37 cellular contexts compared by ENCODE assay signal in genomic region chr11:88972210-88972609, GRCh38.
DNase-seq lines count a peak whose midpoint lies in the region; ATAC-seq, FAIRE-seq and TF ChIP-seq lines count a peak whose summit lies in the region.
"Had no signal": no experiment of that assay in that cellular context is flagged by ENCODE, and none has a peak within 500 bp of the region (broad histone marks: within the 10 kb centered on the region; RNA-seq: fewer than 3 reads in every experiment).

No MANE protein-coding gene starts in this region.

- H3K4me3 Mint-ChIP-seq in WTC11 (no peak overlapping the region), type B pancreatic cell (no peak overlapping the region)
- H3K4me3 Mint-ChIP-seq: B cell; CD14-positive monocyte; CD4-positive, alpha-beta memory T cell; CD4-positive, alpha-beta T cell; CD4-positive, CD25-positive, alpha-beta regulatory T cell; CD8-positive, alpha-beta memory T cell; CD8-positive, alpha-beta T cell had no signal

- BruUV-seq in HepG2 (replicated peaks; lab: Mats Ljungman, UMichigan) (no TSS peak), K562 (replicated peaks; lab: Mats Ljungman, UMichigan) (no TSS peak)

- H3K27me3 ChIP-seq in HepG2 (ENCODE audit: control insufficient read depth in 1 of 2, insufficient read depth in 2 of 2, low read length in 2 of 2) (no peaks in the 10 kb centered on the region), right lobe of liver (no peaks in the 10 kb centered on the region), K562 (ENCODE audit: control insufficient read depth in 2 of 2, insufficient read depth in 2 of 2, low read length in 2 of 2) (no peaks in the 10 kb centered on the region)
- H3K27me3 ChIP-seq: BE2C; BLaER1; BLaER1 treated with 17β-estradiol and CSF1 and Interleukin-3, amounts not matched to agents 10 nM and 100 nM had no signal

- H3K9me3 ChIP-seq in HepG2 (ENCODE audit: low read length) (no peaks in the 10 kb centered on the region), right lobe of liver (no peaks in the 10 kb centered on the region), HEK293 (ENCODE audit: control insufficient read depth, insufficient read depth, low read depth, low read length) (no peaks in the 10 kb centered on the region), K562 (replicated peaks; ENCODE audit: control insufficient read depth, insufficient read depth, low read depth, low read length) (no peaks in the 10 kb centered on the region)
- H3K9me3 ChIP-seq: A549; BE2C; BLaER1; BLaER1 treated with 17β-estradiol and CSF1 and Interleukin-3, amounts not matched to agents 10 nM and 100 nM; Caco-2 had no signal

- H3K4me3 ChIP-seq in HepG2 (replicated peaks in 1 of 3; ENCODE audit: insufficient read depth in 1 of 3, low read depth in 2 of 3, low read length in 3 of 3) (no peak overlapping the region), right lobe of liver (no peak overlapping the region), HEK293 (ENCODE audit: low read depth, low read length) (no peak overlapping the region), K562 (no peak overlapping the region)
- H3K4me3 ChIP-seq: A549; BLaER1; BLaER1 treated with 17β-estradiol and CSF1 and Interleukin-3, amounts not matched to agents 10 nM and 100 nM had no signal

- peaks cover 14% of the 10 kb centered on the region for H3K36me3 Mint-ChIP-seq in WTC11
- no peaks in the 10 kb centered on the region for H3K36me3 Mint-ChIP-seq in type B pancreatic cell
- H3K36me3 Mint-ChIP-seq: CD14-positive monocyte; CD4-positive, alpha-beta memory T cell; CD4-positive, CD25-positive, alpha-beta regulatory T cell; CD8-positive, alpha-beta memory T cell; CD8-positive, alpha-beta T cell had no signal

- no peak overlapping the region for H3K27ac ChIP-seq in HepG2 (ENCODE audit: extremely low read length, insufficient read depth, low read length)
- no peak overlapping the region for H3K27ac ChIP-seq in right lobe of liver
- no peak overlapping the region for H3K27ac ChIP-seq in HEK293 (ENCODE audit: extremely low read depth, low read depth, low read length)
- H3K27ac ChIP-seq in K562 (ENCODE audit: extremely low read depth, low read depth, low read length): no peak overlapping the region
- H3K27ac ChIP-seq: 22Rv1; A549; BLaER1; BLaER1 treated with 17β-estradiol and CSF1 and Interleukin-3, amounts not matched to agents 10 nM and 100 nM; C4-2B had no signal

- no peak overlapping the region for H3K27ac Mint-ChIP-seq in WTC11
- no peak overlapping the region for H3K27ac Mint-ChIP-seq in type B pancreatic cell
- H3K27ac Mint-ChIP-seq: B cell; CD14-positive monocyte; CD4-positive, alpha-beta T cell; CD4-positive, CD25-positive, alpha-beta regulatory T cell; CD8-positive, alpha-beta memory T cell; CD8-positive, alpha-beta T cell had no signal

- in situ Hi-C loops in HepG2 (cut with HindIII; ENCODE audit: extremely low pct_ligation_motif_present, low pct_unique_long_range_greater_than_20kb): no loop called here
- in situ Hi-C loops in K562 (cut with MboI): no loop called here

- no peak overlapping the region for H3K4me2 ChIP-seq in HepG2 (ENCODE audit: low read depth, low read length)
- no peak overlapping the region for H3K4me2 ChIP-seq in K562 (ENCODE audit: insufficient read depth, low read length)
- H3K4me2 ChIP-seq: A549; BLaER1; BLaER1 treated with 17β-estradiol and CSF1 and Interleukin-3, amounts not matched to agents 10 nM and 100 nM had no signal

- H3K36me3 ChIP-seq in HepG2 (replicated peaks in 1 of 2; ENCODE audit: control insufficient read depth in 1 of 2, insufficient read depth in 2 of 2, low read length in 2 of 2) (no peaks in the 10 kb centered on the region), right lobe of liver (no peaks in the 10 kb centered on the region), HEK293 (ENCODE audit: control insufficient read depth in 2 of 2, insufficient read depth in 1 of 2, low read length in 2 of 2) (no peaks in the 10 kb centered on the region), K562 (ENCODE audit: control insufficient read depth, insufficient read depth, low read length) (no peaks in the 10 kb centered on the region)
- H3K36me3 ChIP-seq: BE2C; BLaER1; BLaER1 treated with 17β-estradiol and CSF1 and Interleukin-3, amounts not matched to agents 10 nM and 100 nM had no signal

- H3K9me3 Mint-ChIP-seq in WTC11 (peaks cover 33% of the 10 kb centered on the region), type B pancreatic cell (peaks cover 5% of the 10 kb centered on the region)
- H3K9me3 Mint-ChIP-seq: CD4-positive, alpha-beta T cell; CD4-positive, CD25-positive, alpha-beta regulatory T cell; CD8-positive, alpha-beta T cell had no signal

- intact Hi-C loops in HepG2 (cut with micrococcal nuclease; ENCODE audit: unreplicated experiment) (no loop called here), right lobe of liver (cut with DNase I) (no loop called here), K562 (cut with micrococcal nuclease) (no loop called here)

- H3K9me1 ChIP-seq in K562 (ENCODE audit: control insufficient read depth, insufficient read depth, low read length): no peaks in the 10 kb centered on the region

- ATAC-seq in HepG2: no peak
- ATAC-seq in right lobe of liver: no peak
- no peak for ATAC-seq in WTC11
- no peak for ATAC-seq in K562
- no peak for ATAC-seq in GM21619 (IDR thresholded peaks at IDR 0.05; ENCODE audit: unreplicated experiment)
- no peak for ATAC-seq in SK-N-SH treated with all-trans-retinoic acid at 6 μM for 48 hours
- ATAC-seq: A549; CD8-positive, alpha-beta T cell had no signal

- H3K4me1 Mint-ChIP-seq in WTC11 (no peaks in the 10 kb centered on the region), type B pancreatic cell (ENCODE audit: unreplicated experiment) (no peaks in the 10 kb centered on the region)
- H3K4me1 Mint-ChIP-seq: B cell; CD14-positive monocyte; CD4-positive, alpha-beta memory T cell; CD4-positive, CD25-positive, alpha-beta regulatory T cell; CD8-positive, alpha-beta memory T cell had no signal

- TF ChIP-seq RAD21 in HepG2 (CRISPR knock-in tag; IDR thresholded peaks at IDR 0.05) (no peak), K562 (CRISPR knock-in tag; conservative IDR thresholded peaks at IDR 0.05 in 1 of 2, IDR thresholded peaks at IDR 0.05 in 1 of 2) (no peak)

- no peaks in the 10 kb centered on the region for H3K79me2 ChIP-seq in HepG2 (ENCODE audit: insufficient read depth, low read length)
- H3K79me2 ChIP-seq in K562 (ENCODE audit: control insufficient read depth, insufficient read depth, low read length): no peaks in the 10 kb centered on the region

- TF ChIP-seq POLR2A in HepG2 (IDR thresholded peaks at IDR 0.05; ENCODE audit: insufficient read depth in 1 of 2, low read depth in 2 of 2, low read length in 2 of 2) (no peak), right lobe of liver (IDR thresholded peaks at IDR 0.05) (no peak), K562 (conservative IDR thresholded peaks at IDR 0.05) (no peak)

- H3K4me1 ChIP-seq in HepG2 (ENCODE audit: insufficient read depth, low read length): no peaks in the 10 kb centered on the region
- H3K4me1 ChIP-seq in right lobe of liver: no peaks in the 10 kb centered on the region
- no peaks in the 10 kb centered on the region for H3K4me1 ChIP-seq in HEK293 (ENCODE audit: control insufficient read depth, insufficient read depth, low read length)
- no peaks in the 10 kb centered on the region for H3K4me1 ChIP-seq in K562 (replicated peaks in 1 of 2; ENCODE audit: control insufficient read depth in 2 of 2, insufficient read depth in 2 of 2, low read length in 2 of 2)
- H3K4me1 ChIP-seq: A549; BE2C; BLaER1; BLaER1 treated with 17β-estradiol and CSF1 and Interleukin-3, amounts not matched to agents 10 nM and 100 nM; Caco-2 had no signal

- CTCF ChIA-PET in HepG2 (lab: Yijun Ruan, JAX; ENCODE audit: low intra/inter-chr PET ratio, low total read pairs) (no interaction called here), HEK293 (lab: Yijun Ruan, JAX) (no interaction called here), WTC11 (lab: Charles Lee) (no interaction called here), K562 (lab: Yijun Ruan, JAX; ENCODE audit: low intra/inter-chr PET ratio) (no interaction called here)

- H3K27me3 Mint-ChIP-seq in WTC11 (ENCODE audit: low read depth) (no peaks in the 10 kb centered on the region; the same call in 1 of the 2 replicates), type B pancreatic cell (no peaks in the 10 kb centered on the region)
- H3K27me3 Mint-ChIP-seq: B cell; CD4-positive, alpha-beta memory T cell; CD4-positive, alpha-beta T cell; CD4-positive, CD25-positive, alpha-beta regulatory T cell; CD8-positive, alpha-beta memory T cell had no signal

- no peaks in the 10 kb centered on the region for H4K20me1 ChIP-seq in HepG2 (ENCODE audit: insufficient read depth, low read length)
- no peaks in the 10 kb centered on the region for H4K20me1 ChIP-seq in K562 (replicated peaks; ENCODE audit: control insufficient read depth, insufficient read depth, low read length)
- H4K20me1 ChIP-seq: BLaER1; BLaER1 treated with 17β-estradiol and CSF1 and Interleukin-3, amounts not matched to agents 10 nM and 100 nM had no signal

- TF ChIP-seq CTCF in HepG2 (CRISPR knock-in tag; IDR thresholded peaks at IDR 0.05) (no peak), right lobe of liver (IDR thresholded peaks at IDR 0.05) (no peak), HEK293 (tag by site-specific recombination; IDR thresholded peaks at IDR 0.05) (no peak), WTC11 (IDR thresholded peaks at IDR 0.05) (no peak), K562 (IDR thresholded peaks at IDR 0.05 in 2 of 3, conservative IDR thresholded peaks at IDR 0.05 in 1 of 3; ENCODE audit: insufficient read depth in 2 of 3, low read depth in 1 of 3, low read length in 3 of 3) (no peak), type B pancreatic cell (conservative IDR thresholded peaks at IDR 0.05) (no peak)

- FAIRE-seq in HepG2 (lab: Jason Lieb, UNC) (no peak), K562 (lab: Jason Lieb, UNC) (no peak)
- FAIRE-seq: A204.1, D721Med had no signal

- H3K9ac ChIP-seq in HepG2 (ENCODE audit: insufficient read depth, low read depth, low read length) (no peak overlapping the region), K562 (ENCODE audit: insufficient read depth in 1 of 2, low read depth in 2 of 2, low read length in 2 of 2) (no peak overlapping the region)
- H3K9ac ChIP-seq: BLaER1; BLaER1 treated with 17β-estradiol and CSF1 and Interleukin-3, amounts not matched to agents 10 nM and 100 nM had no signal

- DNase-seq in HepG2 (ENCODE audit: low spot score): no peak
- DNase-seq in right lobe of liver: no peak
- DNase-seq in WTC11 (ENCODE audit: low spot score): no peak
- no peak for DNase-seq in K562 (ENCODE audit: extremely low read depth in 1 of 4, low spot score in 3 of 4)
- DNase-seq in type B pancreatic cell (ENCODE audit: extremely low spot score, unreplicated experiment): no peak
- DNase-seq: 8988T; ACHN; AML-193; BE2C; C1 segment of cervical spinal cord; Caco-2; Calu3; CD4-positive, alpha-beta memory T cell; CD4-positive, alpha-beta T cell; CD4-positive, CD25-positive, alpha-beta regulatory T cell; CD8-positive, alpha-beta memory T cell; CD8-positive, alpha-beta T cell; COR-L47; DMS 273 treated with DMSO at 0.1 percent for 48 hours; DMS153; DMS53; DMS79; DMS79 treated with DMSO at 0.1 percent for 48 hours; DND-41; EL had no signal

- TF ChIP-seq EP300 in HepG2 (IDR thresholded peaks at IDR 0.05; ENCODE audit: low read depth in 2 of 2, low read length in 2 of 2): no peak
- TF ChIP-seq EP300 in HepG2 (CRISPR knock-in tag; IDR thresholded peaks at IDR 0.05; ENCODE audit: borderline replicate concordance): no peak
- TF ChIP-seq EP300 in K562 (IDR thresholded peaks at IDR 0.05; ENCODE audit: low read length): no peak

- H2AFZ ChIP-seq in HepG2 (ENCODE audit: low read length) (no peak overlapping the region), K562 (ENCODE audit: low read depth, low read length) (no peak overlapping the region)

- POLR2A ChIA-PET in HepG2 (lab: Yijun Ruan, JAX) (no interaction called here), HEK293 (lab: Yijun Ruan, JAX) (no interaction called here), WTC11 (lab: Charles Lee) (no interaction called here), K562 (lab: Yijun Ruan, JAX) (no interaction called here)
